2 cellular contexts compared by ENCODE assay signal in the genomic region with DNA sequence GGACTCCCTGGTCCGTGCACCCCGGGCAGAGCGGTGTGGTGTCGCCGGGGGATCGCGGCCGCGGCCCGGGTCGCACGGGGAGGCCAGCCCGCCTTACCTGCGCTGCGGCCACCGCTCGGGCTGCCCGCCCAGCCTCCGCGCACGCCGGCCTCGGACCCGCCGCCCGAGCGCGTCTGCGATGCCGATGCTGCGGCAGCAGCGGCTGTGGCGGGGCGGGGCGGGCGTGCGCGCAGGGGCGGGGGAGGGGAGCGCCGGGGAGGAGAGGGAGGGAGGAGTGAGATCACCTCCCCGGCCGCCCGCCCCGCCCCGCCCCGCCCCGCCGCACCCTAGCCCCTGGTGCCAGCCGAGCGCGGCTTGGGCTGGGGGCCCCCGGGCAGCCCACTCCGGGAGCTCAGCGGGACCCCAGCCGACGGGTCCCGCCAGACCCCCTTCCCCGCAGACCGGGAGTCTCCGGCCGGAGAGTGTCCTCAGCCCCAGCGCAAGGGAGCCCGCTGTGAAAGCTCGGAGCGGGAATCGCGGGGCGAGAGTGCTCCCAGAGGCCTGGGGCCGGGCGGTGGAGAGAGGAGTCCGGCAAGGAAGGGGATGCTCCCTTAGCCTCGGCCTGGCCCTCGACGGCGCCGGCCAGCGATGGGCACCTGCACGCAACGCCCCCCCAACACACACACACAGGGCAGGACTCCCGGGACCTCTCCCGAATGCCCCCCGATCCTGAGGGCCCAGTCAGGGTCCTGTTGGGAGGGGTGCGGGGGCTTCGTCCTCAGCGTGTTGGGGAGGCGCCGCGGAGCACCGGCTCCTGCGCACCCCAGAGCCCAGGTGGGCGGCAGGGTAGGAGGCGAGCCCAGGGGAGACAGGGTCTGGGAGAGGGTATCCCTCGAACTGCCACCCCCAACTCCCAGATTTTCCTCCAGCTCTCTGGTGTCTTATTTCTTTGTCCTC.
TF ChIP-seq lines count a peak whose summit lies in the region.

A gene with protein sequence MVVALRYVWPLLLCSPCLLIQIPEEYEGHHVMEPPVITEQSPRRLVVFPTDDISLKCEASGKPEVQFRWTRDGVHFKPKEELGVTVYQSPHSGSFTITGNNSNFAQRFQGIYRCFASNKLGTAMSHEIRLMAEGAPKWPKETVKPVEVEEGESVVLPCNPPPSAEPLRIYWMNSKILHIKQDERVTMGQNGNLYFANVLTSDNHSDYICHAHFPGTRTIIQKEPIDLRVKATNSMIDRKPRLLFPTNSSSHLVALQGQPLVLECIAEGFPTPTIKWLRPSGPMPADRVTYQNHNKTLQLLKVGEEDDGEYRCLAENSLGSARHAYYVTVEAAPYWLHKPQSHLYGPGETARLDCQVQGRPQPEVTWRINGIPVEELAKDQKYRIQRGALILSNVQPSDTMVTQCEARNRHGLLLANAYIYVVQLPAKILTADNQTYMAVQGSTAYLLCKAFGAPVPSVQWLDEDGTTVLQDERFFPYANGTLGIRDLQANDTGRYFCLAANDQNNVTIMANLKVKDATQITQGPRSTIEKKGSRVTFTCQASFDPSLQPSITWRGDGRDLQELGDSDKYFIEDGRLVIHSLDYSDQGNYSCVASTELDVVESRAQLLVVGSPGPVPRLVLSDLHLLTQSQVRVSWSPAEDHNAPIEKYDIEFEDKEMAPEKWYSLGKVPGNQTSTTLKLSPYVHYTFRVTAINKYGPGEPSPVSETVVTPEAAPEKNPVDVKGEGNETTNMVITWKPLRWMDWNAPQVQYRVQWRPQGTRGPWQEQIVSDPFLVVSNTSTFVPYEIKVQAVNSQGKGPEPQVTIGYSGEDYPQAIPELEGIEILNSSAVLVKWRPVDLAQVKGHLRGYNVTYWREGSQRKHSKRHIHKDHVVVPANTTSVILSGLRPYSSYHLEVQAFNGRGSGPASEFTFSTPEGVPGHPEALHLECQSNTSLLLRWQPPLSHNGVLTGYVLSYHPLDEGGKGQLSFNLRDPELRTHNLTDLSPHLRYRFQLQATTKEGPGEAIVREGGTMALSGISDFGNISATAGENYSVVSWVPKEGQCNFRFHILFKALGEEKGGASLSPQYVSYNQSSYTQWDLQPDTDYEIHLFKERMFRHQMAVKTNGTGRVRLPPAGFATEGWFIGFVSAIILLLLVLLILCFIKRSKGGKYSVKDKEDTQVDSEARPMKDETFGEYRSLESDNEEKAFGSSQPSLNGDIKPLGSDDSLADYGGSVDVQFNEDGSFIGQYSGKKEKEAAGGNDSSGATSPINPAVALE (minus strand): TSS at position 206 of the 936 bp plus-strand sequence. CDS start 10,337 bp downstream, outside the sequence.

TF ChIP-seq in SK-N-SH, 30 proteins besides CTCF, POLR2A, EP300 and RAD21 (continued from another document):
- TF ChIP-seq, protein P1, sequence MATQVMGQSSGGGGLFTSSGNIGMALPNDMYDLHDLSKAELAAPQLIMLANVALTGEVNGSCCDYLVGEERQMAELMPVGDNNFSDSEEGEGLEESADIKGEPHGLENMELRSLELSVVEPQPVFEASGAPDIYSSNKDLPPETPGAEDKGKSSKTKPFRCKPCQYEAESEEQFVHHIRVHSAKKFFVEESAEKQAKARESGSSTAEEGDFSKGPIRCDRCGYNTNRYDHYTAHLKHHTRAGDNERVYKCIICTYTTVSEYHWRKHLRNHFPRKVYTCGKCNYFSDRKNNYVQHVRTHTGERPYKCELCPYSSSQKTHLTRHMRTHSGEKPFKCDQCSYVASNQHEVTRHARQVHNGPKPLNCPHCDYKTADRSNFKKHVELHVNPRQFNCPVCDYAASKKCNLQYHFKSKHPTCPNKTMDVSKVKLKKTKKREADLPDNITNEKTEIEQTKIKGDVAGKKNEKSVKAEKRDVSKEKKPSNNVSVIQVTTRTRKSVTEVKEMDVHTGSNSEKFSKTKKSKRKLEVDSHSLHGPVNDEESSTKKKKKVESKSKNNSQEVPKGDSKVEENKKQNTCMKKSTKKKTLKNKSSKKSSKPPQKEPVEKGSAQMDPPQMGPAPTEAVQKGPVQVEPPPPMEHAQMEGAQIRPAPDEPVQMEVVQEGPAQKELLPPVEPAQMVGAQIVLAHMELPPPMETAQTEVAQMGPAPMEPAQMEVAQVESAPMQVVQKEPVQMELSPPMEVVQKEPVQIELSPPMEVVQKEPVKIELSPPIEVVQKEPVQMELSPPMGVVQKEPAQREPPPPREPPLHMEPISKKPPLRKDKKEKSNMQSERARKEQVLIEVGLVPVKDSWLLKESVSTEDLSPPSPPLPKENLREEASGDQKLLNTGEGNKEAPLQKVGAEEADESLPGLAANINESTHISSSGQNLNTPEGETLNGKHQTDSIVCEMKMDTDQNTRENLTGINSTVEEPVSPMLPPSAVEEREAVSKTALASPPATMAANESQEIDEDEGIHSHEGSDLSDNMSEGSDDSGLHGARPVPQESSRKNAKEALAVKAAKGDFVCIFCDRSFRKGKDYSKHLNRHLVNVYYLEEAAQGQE (IDR thresholded peaks at IDR 0.05; ENCODE audit: low read depth, low read length): no peak
- no peak for TF ChIP-seq GABPA (IDR thresholded peaks at IDR 0.05; ENCODE audit: low read depth)
- TF ChIP-seq NRF1 (IDR thresholded peaks at IDR 0.05; ENCODE audit: low read depth, low read length): no peak
- TF ChIP-seq, protein P2, sequence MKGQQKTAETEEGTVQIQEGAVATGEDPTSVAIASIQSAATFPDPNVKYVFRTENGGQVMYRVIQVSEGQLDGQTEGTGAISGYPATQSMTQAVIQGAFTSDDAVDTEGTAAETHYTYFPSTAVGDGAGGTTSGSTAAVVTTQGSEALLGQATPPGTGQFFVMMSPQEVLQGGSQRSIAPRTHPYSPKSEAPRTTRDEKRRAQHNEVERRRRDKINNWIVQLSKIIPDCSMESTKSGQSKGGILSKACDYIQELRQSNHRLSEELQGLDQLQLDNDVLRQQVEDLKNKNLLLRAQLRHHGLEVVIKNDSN (IDR thresholded peaks at IDR 0.05; ENCODE audit: borderline replicate concordance, low read depth): no peak
- TF ChIP-seq JUND (IDR thresholded peaks at IDR 0.05): no peak
- TF ChIP-seq GATA2 (CRISPR knock-in tag; IDR thresholded peaks at IDR 0.05): no peak
- no peak for TF ChIP-seq MEF2A (IDR thresholded peaks at IDR 0.05; ENCODE audit: borderline replicate concordance, low read depth)
- no peak for TF ChIP-seq EZH2phosphoT487 (IDR thresholded peaks at IDR 0.05; ENCODE audit: borderline replicate concordance, low read depth)
- TF ChIP-seq YY1 (IDR thresholded peaks at IDR 0.05; ENCODE audit: low read depth): no peak

TF ChIP-seq in SK-N-SH treated with all-trans-retinoic acid at 6 μM for 48 hours, 23 proteins besides CTCF, POLR2A, EP300 and RAD21 (continued from another document):
- TF ChIP-seq, protein P3, sequence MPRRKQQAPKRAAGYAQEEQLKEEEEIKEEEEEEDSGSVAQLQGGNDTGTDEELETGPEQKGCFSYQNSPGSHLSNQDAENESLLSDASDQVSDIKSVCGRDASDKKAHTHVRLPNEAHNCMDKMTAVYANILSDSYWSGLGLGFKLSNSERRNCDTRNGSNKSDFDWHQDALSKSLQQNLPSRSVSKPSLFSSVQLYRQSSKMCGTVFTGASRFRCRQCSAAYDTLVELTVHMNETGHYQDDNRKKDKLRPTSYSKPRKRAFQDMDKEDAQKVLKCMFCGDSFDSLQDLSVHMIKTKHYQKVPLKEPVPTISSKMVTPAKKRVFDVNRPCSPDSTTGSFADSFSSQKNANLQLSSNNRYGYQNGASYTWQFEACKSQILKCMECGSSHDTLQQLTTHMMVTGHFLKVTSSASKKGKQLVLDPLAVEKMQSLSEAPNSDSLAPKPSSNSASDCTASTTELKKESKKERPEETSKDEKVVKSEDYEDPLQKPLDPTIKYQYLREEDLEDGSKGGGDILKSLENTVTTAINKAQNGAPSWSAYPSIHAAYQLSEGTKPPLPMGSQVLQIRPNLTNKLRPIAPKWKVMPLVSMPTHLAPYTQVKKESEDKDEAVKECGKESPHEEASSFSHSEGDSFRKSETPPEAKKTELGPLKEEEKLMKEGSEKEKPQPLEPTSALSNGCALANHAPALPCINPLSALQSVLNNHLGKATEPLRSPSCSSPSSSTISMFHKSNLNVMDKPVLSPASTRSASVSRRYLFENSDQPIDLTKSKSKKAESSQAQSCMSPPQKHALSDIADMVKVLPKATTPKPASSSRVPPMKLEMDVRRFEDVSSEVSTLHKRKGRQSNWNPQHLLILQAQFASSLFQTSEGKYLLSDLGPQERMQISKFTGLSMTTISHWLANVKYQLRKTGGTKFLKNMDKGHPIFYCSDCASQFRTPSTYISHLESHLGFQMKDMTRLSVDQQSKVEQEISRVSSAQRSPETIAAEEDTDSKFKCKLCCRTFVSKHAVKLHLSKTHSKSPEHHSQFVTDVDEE (CRISPR knock-in tag; IDR thresholded peaks at IDR 0.05): no peak
- no peak for TF ChIP-seq ZC3H10 (CRISPR knock-in tag; IDR thresholded peaks at IDR 0.05)
- TF ChIP-seq, protein P4, sequence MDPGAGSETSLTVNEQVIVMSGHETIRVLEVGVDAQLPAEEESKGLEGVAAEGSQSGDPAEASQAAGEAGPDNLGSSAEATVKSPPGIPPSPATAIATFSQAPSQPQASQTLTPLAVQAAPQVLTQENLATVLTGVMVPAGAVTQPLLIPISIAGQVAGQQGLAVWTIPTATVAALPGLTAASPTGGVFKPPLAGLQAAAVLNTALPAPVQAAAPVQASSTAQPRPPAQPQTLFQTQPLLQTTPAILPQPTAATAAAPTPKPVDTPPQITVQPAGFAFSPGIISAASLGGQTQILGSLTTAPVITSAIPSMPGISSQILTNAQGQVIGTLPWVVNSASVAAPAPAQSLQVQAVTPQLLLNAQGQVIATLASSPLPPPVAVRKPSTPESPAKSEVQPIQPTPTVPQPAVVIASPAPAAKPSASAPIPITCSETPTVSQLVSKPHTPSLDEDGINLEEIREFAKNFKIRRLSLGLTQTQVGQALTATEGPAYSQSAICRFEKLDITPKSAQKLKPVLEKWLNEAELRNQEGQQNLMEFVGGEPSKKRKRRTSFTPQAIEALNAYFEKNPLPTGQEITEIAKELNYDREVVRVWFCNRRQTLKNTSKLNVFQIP (CRISPR knock-in tag; IDR thresholded peaks at IDR 0.05; ENCODE audit: borderline replicate concordance, low read depth): no peak
